In genomic region chr1:12245733-12246132, GRCh38 we compare ENCODE assay signal across 31 cellular contexts.
"Had no signal": no experiment of that assay in that cellular context is flagged by ENCODE, and none has a peak within 500 bp of the region (broad histone marks: within the 10 kb centered on the region; RNA-seq: fewer than 3 reads in every experiment).

No MANE protein-coding gene starts in this region.

- H3K4me1 Mint-ChIP-seq: activated CD4-positive, alpha-beta T cell treated with anti-CD3 and anti-CD28 coated beads, Interleukin-2, amount 10 ng/mL, durations not matched to agents 24 days and 14 days; activated naive CD4-positive, alpha-beta T cell treated with anti-CD3 and anti-CD28 coated beads, Interleukin-2, amount 10 ng/mL, durations not matched to agents 7 days and 5 days; activated naive CD8-positive, alpha-beta T cell treated with anti-CD3 and anti-CD28 coated beads, Interleukin-2, amount 10 ng/mL, durations not matched to agents 7 days and 5 days had no signal

- H3K4me1 ChIP-seq: breast epithelium, esophagus muscularis mucosa, pancreas, prostate gland, sigmoid colon, transverse colon had no signal

- ATAC-seq: pancreas, SK-N-SH treated with all-trans-retinoic acid at 6 μM for 48 hours, T-helper 17 cell had no signal

- H3K27me3 Mint-ChIP-seq: activated CD4-positive, alpha-beta memory T cell treated with anti-CD3 and anti-CD28 coated beads for 36 hours; activated CD4-positive, alpha-beta T cell treated with anti-CD3 and anti-CD28 coated beads, Interleukin-2, amount 10 ng/mL, durations not matched to agents 24 days and 14 days; activated naive CD4-positive, alpha-beta T cell treated with anti-CD3 and anti-CD28 coated beads, Interleukin-2, amount 10 ng/mL, durations not matched to agents 7 days and 5 days; activated naive CD8-positive, alpha-beta T cell treated with anti-CD3 and anti-CD28 coated beads, Interleukin-2, amount 10 ng/mL, durations not matched to agents 7 days and 5 days; activated T-cell treated with anti-CD3 and anti-CD28 coated beads, Interleukin-2, amount 50 U/mL, for 24 hours; dendritic cell treated with granulocyte-macrophage colony-stimulating factor and Interleukin-4, amounts not matched to agents 40 ng/mL and 50 ng/mL, for 4 days; naive B cell; T-helper 17 cell had no signal

- H3K9me3 ChIP-seq: breast epithelium, esophagus muscularis mucosa, left ventricle myocardium inferior, pancreas, prostate gland, sigmoid colon, transverse colon had no signal

- H3K27ac Mint-ChIP-seq: activated CD4-positive, alpha-beta memory T cell treated with anti-CD3 and anti-CD28 coated beads for 36 hours; activated CD4-positive, alpha-beta T cell treated with anti-CD3 and anti-CD28 coated beads, Interleukin-2, amount 10 ng/mL, durations not matched to agents 24 days and 14 days; activated naive CD4-positive, alpha-beta T cell treated with anti-CD3 and anti-CD28 coated beads, Interleukin-2, amount 10 ng/mL, durations not matched to agents 7 days and 5 days; activated naive CD8-positive, alpha-beta T cell treated with anti-CD3 and anti-CD28 coated beads, Interleukin-2, amount 10 ng/mL, durations not matched to agents 7 days and 5 days; activated T-cell treated with anti-CD3 and anti-CD28 coated beads, Interleukin-2, amount 50 U/mL, for 24 hours; dendritic cell treated with granulocyte-macrophage colony-stimulating factor and Interleukin-4, amounts not matched to agents 40 ng/mL and 50 ng/mL, for 4 days; naive B cell; T-helper 17 cell had no signal

- H3K27ac ChIP-seq: esophagus muscularis mucosa, left ventricle myocardium inferior, pancreas, sigmoid colon, transverse colon, WERI-Rb-1 had no signal

- H3K4me3 Mint-ChIP-seq: activated CD4-positive, alpha-beta memory T cell treated with anti-CD3 and anti-CD28 coated beads for 36 hours; activated CD4-positive, alpha-beta T cell treated with anti-CD3 and anti-CD28 coated beads, Interleukin-2, amount 10 ng/mL, durations not matched to agents 24 days and 14 days; activated naive CD4-positive, alpha-beta T cell treated with anti-CD3 and anti-CD28 coated beads, Interleukin-2, amount 10 ng/mL, durations not matched to agents 7 days and 5 days; activated naive CD8-positive, alpha-beta T cell treated with anti-CD3 and anti-CD28 coated beads, Interleukin-2, amount 10 ng/mL, durations not matched to agents 7 days and 5 days; activated T-cell treated with anti-CD3 and anti-CD28 coated beads, Interleukin-2, amount 50 U/mL, for 24 hours; dendritic cell treated with granulocyte-macrophage colony-stimulating factor and Interleukin-4, amounts not matched to agents 40 ng/mL and 50 ng/mL, for 4 days; naive B cell; T-helper 17 cell had no signal

- H3K4me3 ChIP-seq: breast epithelium, esophagus muscularis mucosa, left ventricle myocardium inferior, pancreas, prostate gland, sigmoid colon, transverse colon had no signal

- H3K27me3 ChIP-seq: breast epithelium, esophagus muscularis mucosa, pancreas, sigmoid colon, transverse colon had no signal

- DNase-seq: activated CD4-positive, alpha-beta memory T cell treated with anti-CD3 and anti-CD28 coated beads for 36 hours; activated CD4-positive, alpha-beta T cell treated with anti-CD3 and anti-CD28 coated beads, Interleukin-2, amount 10 ng/mL, durations not matched to agents 24 days and 14 days; activated CD4-positive, CD25-positive, alpha-beta regulatory T cell treated with anti-CD3 and anti-CD28 coated beads, Interleukin-2, amount 50 U/mL, for 72 hours; activated CD8-positive, alpha-beta memory T cell treated with anti-CD3 and anti-CD28 coated beads, Interleukin-2, amount 50 U/mL, for 4 hours; activated gamma-delta T cell; activated naive CD4-positive, alpha-beta T cell treated with anti-CD3 and anti-CD28 coated beads, Interleukin-2, amount 10 ng/mL, durations not matched to agents 7 days and 5 days; activated naive CD8-positive, alpha-beta T cell treated with anti-CD3 and anti-CD28 coated beads, Interleukin-2, amount 10 ng/mL, durations not matched to agents 7 days and 5 days; activated T-cell treated with anti-CD3 and anti-CD28 coated beads, Interleukin-2, amount 50 U/mL, for 24 hours; amniotic stem cell; central memory CD4-positive, alpha-beta T cell; effector CD4-positive, alpha-beta T cell; foreskin melanocyte; islet precursor cell; left ventricle myocardium inferior; naive B cell; nucleus accumbens; pancreas; retina; sigmoid colon; small intestine; stimulated activated CD4-positive, alpha-beta T cell treated with anti-CD3 and anti-CD28 coated beads, Interleukin-1b, Interleukin-23, amount 100 ng/mL, for 48 hours; stimulated activated naive CD4-positive, alpha-beta T cell treated with Interleukin-2 at 50 U/mL for 16 hours; T-helper 17 cell; T1000; transverse colon; WERI-Rb-1 had no signal

- H3K9me3 Mint-ChIP-seq: activated CD4-positive, alpha-beta memory T cell treated with anti-CD3 and anti-CD28 coated beads for 36 hours; activated CD4-positive, alpha-beta T cell treated with anti-CD3 and anti-CD28 coated beads, Interleukin-2, amount 10 ng/mL, durations not matched to agents 24 days and 14 days; activated naive CD4-positive, alpha-beta T cell treated with anti-CD3 and anti-CD28 coated beads, Interleukin-2, amount 10 ng/mL, durations not matched to agents 7 days and 5 days; activated naive CD8-positive, alpha-beta T cell treated with anti-CD3 and anti-CD28 coated beads, Interleukin-2, amount 10 ng/mL, durations not matched to agents 7 days and 5 days; activated T-cell treated with anti-CD3 and anti-CD28 coated beads, Interleukin-2, amount 50 U/mL, for 24 hours; dendritic cell treated with granulocyte-macrophage colony-stimulating factor and Interleukin-4, amounts not matched to agents 40 ng/mL and 50 ng/mL, for 4 days; naive B cell had no signal
